Comparison of ENCODE assay signal across 16 cellular contexts in the genomic region with DNA sequence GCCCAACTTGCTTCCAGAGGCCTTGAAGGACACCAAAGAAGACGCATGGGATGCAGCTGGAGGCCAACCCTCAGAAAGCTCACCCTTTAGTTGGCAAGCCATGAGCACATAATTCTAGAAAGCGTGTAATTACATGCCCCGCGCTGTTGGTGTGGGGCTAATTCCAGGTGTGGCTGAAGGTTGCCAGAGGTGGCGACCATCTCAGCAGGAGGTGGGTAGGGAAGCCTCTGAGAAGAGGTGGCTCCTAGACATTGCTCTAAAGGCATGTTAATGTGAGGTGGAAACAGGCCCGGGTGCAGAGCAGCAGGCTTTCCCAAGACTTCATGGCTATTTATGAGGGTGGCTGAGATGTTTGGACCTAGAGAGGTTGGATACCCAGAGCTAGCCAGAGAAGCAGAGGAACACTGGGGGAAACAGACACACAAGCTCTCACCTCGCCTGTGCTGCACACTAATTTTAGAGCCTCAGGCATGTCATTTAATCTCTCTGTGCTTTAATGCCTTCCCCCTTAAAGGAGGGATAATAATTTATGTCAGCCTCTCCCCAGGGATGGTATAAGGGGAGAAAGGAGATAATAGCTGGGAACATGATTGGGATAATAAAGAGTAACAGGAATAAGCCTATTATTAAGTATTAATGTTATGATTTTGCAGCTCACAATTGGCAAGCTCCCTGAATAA.
A peak's percentile ranks its signal among the peaks of the same experiment; 100 is the strongest.
DNase-seq lines count a peak whose midpoint lies in the region; ATAC-seq and TF ChIP-seq lines count a peak whose summit lies in the region.
"Had no signal": no experiment of that assay in that cellular context is flagged by ENCODE, and none has a peak within 500 bp of the region (broad histone marks: within the 10 kb centered on the region; RNA-seq: fewer than 3 reads in every experiment).

No MANE protein-coding gene starts in this region.

- H3K36me3 ChIP-seq in heart left ventricle = no peaks in the 10 kb centered on the region

- no peak overlapping the region for H3K4me3 Mint-ChIP-seq in progenitor cell of endocrine pancreas (ENCODE audit: low read depth)
- H3K4me3 Mint-ChIP-seq: CD8-positive, alpha-beta T cell; T-helper 17 cell had no signal

- H3K27me3 ChIP-seq in heart left ventricle = no peaks in the 10 kb centered on the region
- H3K27me3 ChIP-seq in right cardiac atrium (ENCODE audit: control insufficient read depth, insufficient read depth) = no peaks in the 10 kb centered on the region

- ATAC-seq in heart left ventricle = peak in 3 of 4 donors; percentile 61 to 66 (median 63)
- no peak for ATAC-seq in right cardiac atrium
- ATAC-seq in left ventricle myocardium superior = peak; percentile 84
- ATAC-seq: CD8-positive, alpha-beta T cell; HepG2; T-helper 17 cell had no signal

- WGBS in heart left ventricle, 4 donors = 63 to 84% (median 70%) methylated on average over 7 of the region's 7 CpGs
- 76% methylated on average over 7 of the region's 7 CpGs for WGBS in right cardiac atrium

- no peak overlapping the region for H3K27ac ChIP-seq in heart left ventricle
- no peak overlapping the region for H3K27ac ChIP-seq in right cardiac atrium (ENCODE audit: low read length)
- H3K27ac ChIP-seq: GM23248 had no signal

- DNase-seq in heart left ventricle (no peak), right cardiac atrium (no peak), NCI-H1417 (lab: John Stamatoyannopoulos, UW) (peak in 2 of 3 experiments; percentile 75 to 96), left ventricle myocardium superior (no peak), C1 segment of cervical spinal cord (lab: John Stamatoyannopoulos, UW) (no peak), CD1c-positive myeloid dendritic cell (ENCODE audit: extremely low spot score) (no peak), progenitor cell of endocrine pancreas (ENCODE audit: low spot score, unreplicated experiment) (no peak)
- DNase-seq: CD8-positive, alpha-beta T cell; DMS79 treated with DMSO at 0.1 percent for 48 hours; GM23248; KG1; NCI-H187; NK-92 treated with Interleukin-12 subunit alpha and Interleukin-12 subunit beta, amount 100 ng/mL, for 24 hours; SIG-M5; T-helper 17 cell had no signal

- H3K27me3 Mint-ChIP-seq in progenitor cell of endocrine pancreas = peaks cover 13% of the 10 kb centered on the region

- no peaks in the 10 kb centered on the region for H3K9me3 ChIP-seq in heart left ventricle
- no peaks in the 10 kb centered on the region for H3K9me3 ChIP-seq in right cardiac atrium (ENCODE audit: control insufficient read depth, low read length)

- no peak overlapping the region for H3K27ac Mint-ChIP-seq in progenitor cell of endocrine pancreas
- H3K27ac Mint-ChIP-seq: CD8-positive, alpha-beta T cell; T-helper 17 cell had no signal

- H3K4me1 ChIP-seq in heart left ventricle (peaks cover 0 to 15% (median 0%) of the 10 kb centered on the region in 12 donors), right cardiac atrium (ENCODE audit: control insufficient read depth, insufficient read depth, low read length) (no peaks in the 10 kb centered on the region)

- no peaks in the 10 kb centered on the region for H3K9me3 Mint-ChIP-seq in progenitor cell of endocrine pancreas (ENCODE audit: low read depth)
- H3K9me3 Mint-ChIP-seq: CD8-positive, alpha-beta T cell had no signal

- H3K36me3 Mint-ChIP-seq in progenitor cell of endocrine pancreas (ENCODE audit: insufficient read depth) = no peaks in the 10 kb centered on the region
- H3K36me3 Mint-ChIP-seq: CD8-positive, alpha-beta T cell had no signal

- no peak for TF ChIP-seq CTCF in heart left ventricle (IDR thresholded peaks at IDR 0.05)
- TF ChIP-seq CTCF in progenitor cell of endocrine pancreas (IDR thresholded peaks at IDR 0.05; ENCODE audit: unreplicated experiment) = no peak

- no peak for TF ChIP-seq POLR2A in heart left ventricle (IDR thresholded peaks at IDR 0.05)

- no peak overlapping the region for H3K4me3 ChIP-seq in heart left ventricle
- no peak overlapping the region for H3K4me3 ChIP-seq in right cardiac atrium (ENCODE audit: low read length)
- H3K4me3 ChIP-seq: GM23248 had no signal

- intact Hi-C loops in heart left ventricle (cut with DNase I) (no loop called here), right cardiac atrium (cut with DNase I) (no loop called here), left ventricle myocardium superior (cut with micrococcal nuclease) (no loop called here)

- peaks cover 2% of the 10 kb centered on the region for H3K4me1 Mint-ChIP-seq in progenitor cell of endocrine pancreas (ENCODE audit: low read depth)

Comparison
In these comparisons a context has a peak if more than half of its experiments do, and no peak if none do; other contexts are left out.
1. ATAC-seq: peak in heart left ventricle (3 of 4) and left ventricle myocardium superior (single experiment); none in right cardiac atrium (0 of 2).
2. DNase-seq: peak in NCI-H1417 (2 of 3); none in heart left ventricle (0 of 5), right cardiac atrium (0 of 3), left ventricle myocardium superior (single experiment), C1 segment of cervical spinal cord (0 of 14), CD1c-positive myeloid dendritic cell (single experiment) and progenitor cell of endocrine pancreas (single experiment).